ENCODE assay signal across 8 cellular contexts in genomic region chr22:41237036-41237706, GRCh38. TPM values are rescaled to one million over a fixed set of nuclear protein-coding genes. Genes with fewer than 3 reads are reported as not detected.
DNase-seq lines count a peak whose midpoint lies in the region; ATAC-seq and TF ChIP-seq lines count a peak whose summit lies in the region.

No MANE protein-coding gene starts in this region.

- peaks cover 15% of the 10 kb centered on the region for H3K4me1 ChIP-seq in DND-41 (ENCODE audit: insufficient read depth, low read length)
- H3K4me1 ChIP-seq in PC-3 (ENCODE audit: insufficient read depth, low read length): peaks cover 10% of the 10 kb centered on the region; the same call in 1 of the 2 replicates

- no peaks in the 10 kb centered on the region for H3K9me3 Mint-ChIP-seq in progenitor cell of endocrine pancreas (ENCODE audit: low read depth)

- no peaks in the 10 kb centered on the region for H3K36me3 Mint-ChIP-seq in progenitor cell of endocrine pancreas (ENCODE audit: insufficient read depth)

- H3K9ac ChIP-seq in DND-41 (ENCODE audit: low read depth, low read length) (peak overlapping the region; percentile 47; the same call in 1 of the 2 replicates), PC-3 (ENCODE audit: low read length) (no peak overlapping the region; the same call in 1 of the 2 replicates)

- TF ChIP-seq CTCF in DND-41 (IDR thresholded peaks at IDR 0.05; ENCODE audit: borderline replicate concordance, extremely low read depth, low read length, poor library complexity, severe bottlenecking) (no peak), PC-3 (conservative IDR thresholded peaks at IDR 0.05; ENCODE audit: low read depth, low read length) (no peak; the same call in 1 of the 2 replicates), epithelial cell of proximal tubule (conservative IDR thresholded peaks at IDR 0.05; ENCODE audit: low read depth, low read length) (no peak), progenitor cell of endocrine pancreas (IDR thresholded peaks at IDR 0.05; ENCODE audit: unreplicated experiment) (no peak)

- H4K20me1 ChIP-seq in DND-41 (ENCODE audit: insufficient read depth, low read length) (no peaks in the 10 kb centered on the region), PC-3 (ENCODE audit: low read length) (no peaks in the 10 kb centered on the region)

- no peaks in the 10 kb centered on the region for H3K9me3 ChIP-seq in DND-41 (ENCODE audit: insufficient read depth, low read length, severe bottlenecking)
- no peaks in the 10 kb centered on the region for H3K9me3 ChIP-seq in PC-3 (ENCODE audit: low read length)

- no peak overlapping the region for H3K27ac Mint-ChIP-seq in progenitor cell of endocrine pancreas

- no peaks in the 10 kb centered on the region for H3K9me2 ChIP-seq in PC-3 (replicated peaks; ENCODE audit: low read length)

- peaks cover 3% of the 10 kb centered on the region for H3K27me3 Mint-ChIP-seq in progenitor cell of endocrine pancreas

- CTCF ChIA-PET in PC-3 (lab: Charles Lee): interaction anchor here (0.5 to 1.4 kb wide), 4 partner anchors 127 to 314 kb away, joined by 7 to 13 read pairs (median 9); partner anchors contain the start of gene TEF

- no peaks in the 10 kb centered on the region for H3K79me2 ChIP-seq in DND-41 (ENCODE audit: insufficient read depth, low read length)
- H3K79me2 ChIP-seq in PC-3 (ENCODE audit: low read length): no peaks in the 10 kb centered on the region

- POLR2A ChIA-PET in PC-3 (lab: Charles Lee; ENCODE audit: unreplicated experiment): interaction anchor here (0.5 to 0.7 kb wide), 2 partner anchors 15 to 56 kb away, joined by 3 to 7 read pairs; no protein-coding TSS in a partner anchor

- H3K27me3 ChIP-seq in DND-41 (ENCODE audit: insufficient read depth, low read length, poor library complexity): peaks cover 6% of the 10 kb centered on the region
- no peaks in the 10 kb centered on the region for H3K27me3 ChIP-seq in PC-3 (ENCODE audit: low read length)

- H3K4me1 Mint-ChIP-seq in progenitor cell of endocrine pancreas (ENCODE audit: low read depth): peaks cover 2% of the 10 kb centered on the region

- peak overlapping the region; percentile 70 for H3K4me3 Mint-ChIP-seq in progenitor cell of endocrine pancreas (ENCODE audit: low read depth)

- H3K36me3 ChIP-seq in DND-41 (ENCODE audit: insufficient read depth, low read length): no peaks in the 10 kb centered on the region
- H3K36me3 ChIP-seq in PC-3 (ENCODE audit: low read depth, low read length): no peaks in the 10 kb centered on the region

- no peaks in the 10 kb centered on the region for H3F3A ChIP-seq in PC-3 (ENCODE audit: low read length, unreplicated experiment)

- no TSS peak for BruUV-seq in PC-3 (replicated peaks; lab: Mats Ljungman, UMichigan)

- H3K27ac ChIP-seq in DND-41 (ENCODE audit: low read length): no peak overlapping the region
- H3K27ac ChIP-seq in PC-3 (ENCODE audit: low read length): no peak overlapping the region

- peak overlapping the region; percentile 62 for H2AFZ ChIP-seq in DND-41 (ENCODE audit: low read depth, low read length)
- 0 out of 2 replicates have a peak overlapping the region, but pooled peaks have one; percentile 50 for H2AFZ ChIP-seq in PC-3 (ENCODE audit: low read length)

- peak overlapping the region; percentile 71 for H3K4me2 ChIP-seq in DND-41 (ENCODE audit: insufficient read depth, low read length)
- H3K4me2 ChIP-seq in PC-3 (ENCODE audit: low read length): peak overlapping the region; percentile 68

- ATAC-seq in DND-41 (ENCODE audit: insufficient read depth, low read depth) (no peak), PC-3 (no peak), GM18520 (IDR thresholded peaks at IDR 0.05; ENCODE audit: unreplicated experiment) (no peak), HG02610 (IDR thresholded peaks at IDR 0.05; ENCODE audit: unreplicated experiment) (no peak)

- peak overlapping the region in 1 of 2 experiments; percentile 51; a peak in 2 of 4 replicates for H3K4me3 ChIP-seq in DND-41 (ENCODE audit: low read depth in 1 of 2, low read length in 2 of 2)
- peak overlapping the region; percentile 57 for H3K4me3 ChIP-seq in PC-3 (ENCODE audit: low read length)
- H3K4me3 ChIP-seq in epithelial cell of proximal tubule (ENCODE audit: low read depth, low read length): peak overlapping the region; percentile 29

- DNase-seq in DND-41: no peak
- no peak for DNase-seq in PC-3
- DNase-seq in epithelial cell of proximal tubule (ENCODE audit: low read depth): no peak
- no peak for DNase-seq in progenitor cell of endocrine pancreas (ENCODE audit: low spot score, unreplicated experiment)
- no peak for DNase-seq in NCI-H2081 (lab: John Stamatoyannopoulos, UW)
- DNase-seq in stimulated activated CD4-positive, alpha-beta T cell treated with anti-CD3 and anti-CD28 coated beads, Interleukin-12 subunit alpha, Interleukin-12 subunit beta, amount 100 ng/mL, for 4 hours: no peak

- intact Hi-C loops in PC-3 (cut with micrococcal nuclease): no loop called here

RNA-seq across cellular contexts. Expression of gene CHADL, which starts 3.6 kb away (rescaled TPM):
- total RNA-seq in PC-3 (2014; rRNA removed) (0.63 and 1.2 TPM in 2 replicates), epithelial cell of proximal tubule (0.87 and 1.3 TPM in 2 replicates), progenitor cell of endocrine pancreas (3.1 TPM in 2 replicates)

RNA-seq across cellular contexts. Expression of gene L3MBTL2, which starts 32.1 kb away (rescaled TPM):
- total RNA-seq in PC-3 (2014; rRNA removed) (22.7 and 33.8 TPM in 2 replicates), epithelial cell of proximal tubule (16.1 and 21.5 TPM in 2 replicates), progenitor cell of endocrine pancreas (28.8 and 30.3 TPM in 2 replicates)

RNA-seq across cellular contexts. Expression of gene RANGAP1, which starts 48.8 kb away (rescaled TPM):
- total RNA-seq in PC-3 (2014; rRNA removed): 99.0 and 128 TPM in 2 replicates
- total RNA-seq in epithelial cell of proximal tubule: 251 and 275 TPM in 2 replicates
- total RNA-seq in progenitor cell of endocrine pancreas: 76.3 and 78.0 TPM in 2 replicates
